In the genomic region with DNA sequence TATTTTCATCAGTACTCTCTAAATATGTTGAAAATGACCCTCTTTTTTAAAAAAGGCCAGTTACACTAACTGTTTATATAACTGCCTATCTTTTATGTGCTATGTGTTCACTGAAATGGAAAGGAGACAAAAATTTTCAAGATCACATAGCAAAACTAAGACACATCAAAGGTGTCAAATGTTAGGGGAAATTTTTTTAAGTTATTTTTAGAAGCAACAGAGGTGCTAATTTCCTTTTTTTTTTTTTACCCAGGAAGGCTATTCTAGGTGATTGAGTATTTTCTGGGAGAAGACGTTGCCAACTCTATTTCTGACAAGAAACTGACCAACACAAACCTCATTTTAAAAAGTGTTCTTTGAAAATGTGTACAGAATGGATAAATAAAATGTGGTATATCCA, we compare ENCODE assay signal across 19 cellular contexts. TPM values are rescaled to one million over a fixed set of nuclear protein-coding genes. Genes with fewer than 3 reads are reported as not detected.
DNase-seq lines count a peak whose midpoint lies in the region; ATAC-seq and TF ChIP-seq lines count a peak whose summit lies in the region.
"Had no signal": no experiment of that assay in that cellular context is flagged by ENCODE, and none has a peak within 500 bp of the region (broad histone marks: within the 10 kb centered on the region; RNA-seq: fewer than 3 reads in every experiment).

No MANE protein-coding gene starts in this region.

- H3K9me3 ChIP-seq in KOPT-K1 (ENCODE audit: insufficient read depth, low read length, poor library complexity, severe bottlenecking) (no peaks in the 10 kb centered on the region), psoas muscle (no peaks in the 10 kb centered on the region), colonic mucosa (no peaks in the 10 kb centered on the region), WERI-Rb-1 (ENCODE audit: severe bottlenecking) (no peaks in the 10 kb centered on the region)
- H3K9me3 ChIP-seq: A549, upper lobe of left lung had no signal

- TF ChIP-seq CTCF in psoas muscle (IDR thresholded peaks at IDR 0.05) (no peak), colonic mucosa (IDR thresholded peaks at IDR 0.05) (no peak), WERI-Rb-1 (IDR thresholded peaks at IDR 0.05; ENCODE audit: low read depth, low read length) (no peak)

- peak overlapping the region; percentile 8 for H3K4me3 Mint-ChIP-seq in activated CD4-positive, alpha-beta T cell treated with anti-CD3 and anti-CD28 coated beads, Interleukin-2, amount 10 ng/mL, durations not matched to agents 7 days and 5 days
- H3K4me3 Mint-ChIP-seq in activated naive CD8-positive, alpha-beta T cell treated with anti-CD3 and anti-CD28 coated beads, Interleukin-2, amount 10 ng/mL, durations not matched to agents 7 days and 5 days, result peak overlapping the region; percentile 23
- H3K4me3 Mint-ChIP-seq: WTC11 had no signal

- ATAC-seq in activated naive CD8-positive, alpha-beta T cell treated with anti-CD3 and anti-CD28 coated beads, Interleukin-2, amount 10 ng/mL, durations not matched to agents 7 days and 5 days (ENCODE audit: low read depth), result no peak
- peak in 3 of 4 donors; percentile 28 to 57 (median 40) for ATAC-seq in psoas muscle
- ATAC-seq: A549, esophagus mucosa, SK-N-SH treated with all-trans-retinoic acid at 6 μM for 48 hours, WTC11 had no signal

- H3K4me1 Mint-ChIP-seq in activated CD4-positive, alpha-beta T cell treated with anti-CD3 and anti-CD28 coated beads, Interleukin-2, amount 10 ng/mL, durations not matched to agents 7 days and 5 days, result peaks cover 89% of the 10 kb centered on the region
- H3K4me1 Mint-ChIP-seq in activated naive CD8-positive, alpha-beta T cell treated with anti-CD3 and anti-CD28 coated beads, Interleukin-2, amount 10 ng/mL, durations not matched to agents 7 days and 5 days, result peaks cover 78% of the 10 kb centered on the region

- H3K27me3 Mint-ChIP-seq in activated CD4-positive, alpha-beta T cell treated with anti-CD3 and anti-CD28 coated beads, Interleukin-2, amount 10 ng/mL, durations not matched to agents 7 days and 5 days, result no peaks in the 10 kb centered on the region
- H3K27me3 Mint-ChIP-seq in activated naive CD8-positive, alpha-beta T cell treated with anti-CD3 and anti-CD28 coated beads, Interleukin-2, amount 10 ng/mL, durations not matched to agents 7 days and 5 days, result no peaks in the 10 kb centered on the region

- no peak for DNase-seq in activated CD4-positive, alpha-beta T cell treated with anti-CD3 and anti-CD28 coated beads, Interleukin-2, amount 10 ng/mL, durations not matched to agents 7 days and 5 days
- no peak for DNase-seq in activated CD4-positive, alpha-beta T cell treated with anti-CD3 and anti-CD28 coated beads for 48 hours
- DNase-seq in activated naive CD8-positive, alpha-beta T cell treated with anti-CD3 and anti-CD28 coated beads, Interleukin-2, amount 10 ng/mL, durations not matched to agents 7 days and 5 days, result no peak
- no peak for DNase-seq in psoas muscle
- no peak for DNase-seq in colonic mucosa
- DNase-seq in WERI-Rb-1, result no peak
- DNase-seq in activated gamma-delta T cell treated with Interleukin-2 at 50 U/mL for 16 hours, result no peak
- DNase-seq: COR-L47; GDM1; NCI-H748 treated with DMSO at 0.1 percent for 48 hours; nucleus accumbens; stimulated activated CD4-positive, alpha-beta T cell treated with anti-CD3 and anti-CD28 coated beads, Interleukin-4, amount 100 ng/mL, for 1 hour; stimulated activated CD8-positive, alpha-beta memory T cell treated with anti-CD3 and anti-CD28 coated beads, Interleukin-4, amount 100 ng/mL, for 48 hours; upper lobe of left lung had no signal

- peaks cover 48% of the 10 kb centered on the region for H3K36me3 Mint-ChIP-seq in activated CD4-positive, alpha-beta T cell treated with anti-CD3 and anti-CD28 coated beads, Interleukin-2, amount 10 ng/mL, durations not matched to agents 7 days and 5 days (ENCODE audit: low read depth)
- peaks cover 13% of the 10 kb centered on the region for H3K36me3 Mint-ChIP-seq in activated naive CD8-positive, alpha-beta T cell treated with anti-CD3 and anti-CD28 coated beads, Interleukin-2, amount 10 ng/mL, durations not matched to agents 7 days and 5 days
- H3K36me3 Mint-ChIP-seq: WTC11 had no signal

- peaks cover 33% of the 10 kb centered on the region for H3K36me3 ChIP-seq in KOPT-K1 (ENCODE audit: insufficient read depth, low read length)
- H3K36me3 ChIP-seq in psoas muscle (ENCODE audit: insufficient read depth in 1 of 2, low read depth in 1 of 2), result no peaks in the 10 kb centered on the region
- no peaks in the 10 kb centered on the region for H3K36me3 ChIP-seq in colonic mucosa
- no peaks in the 10 kb centered on the region for H3K36me3 ChIP-seq in WERI-Rb-1
- H3K36me3 ChIP-seq: upper lobe of left lung had no signal

- no peak overlapping the region for H3K27ac Mint-ChIP-seq in activated CD4-positive, alpha-beta T cell treated with anti-CD3 and anti-CD28 coated beads, Interleukin-2, amount 10 ng/mL, durations not matched to agents 7 days and 5 days
- H3K27ac Mint-ChIP-seq in activated naive CD8-positive, alpha-beta T cell treated with anti-CD3 and anti-CD28 coated beads, Interleukin-2, amount 10 ng/mL, durations not matched to agents 7 days and 5 days, result no peak overlapping the region
- H3K27ac Mint-ChIP-seq: WTC11 had no signal

- H3K27ac ChIP-seq in KOPT-K1 (ENCODE audit: low read depth, low read length, poor library complexity, severe bottlenecking), result peak overlapping the region; percentile 33
- peak overlapping the region; percentile 14 for H3K27ac ChIP-seq in psoas muscle
- no peak overlapping the region for H3K27ac ChIP-seq in colonic mucosa
- H3K27ac ChIP-seq in WERI-Rb-1, result no peak overlapping the region
- H3K27ac ChIP-seq: A549 had no signal

- intact Hi-C loops in psoas muscle (cut with DNase I) (loop anchor here in 1 of 2 donors (5.0 to 10.0 kb wide), 2 partner anchors 84 to 251 kb away; no protein-coding TSS in a partner anchor), colonic mucosa (cut with DNase I) (no loop called here)

- no peaks in the 10 kb centered on the region for H3K9me3 Mint-ChIP-seq in activated CD4-positive, alpha-beta T cell treated with anti-CD3 and anti-CD28 coated beads, Interleukin-2, amount 10 ng/mL, durations not matched to agents 7 days and 5 days
- H3K9me3 Mint-ChIP-seq in activated naive CD8-positive, alpha-beta T cell treated with anti-CD3 and anti-CD28 coated beads, Interleukin-2, amount 10 ng/mL, durations not matched to agents 7 days and 5 days, result no peaks in the 10 kb centered on the region
- H3K9me3 Mint-ChIP-seq: WTC11 had no signal

- WGBS in psoas muscle, 3 donors, result 18 to 25% (median 23%) methylated on average over 1 of the region's 1 CpG

- H3K27me3 ChIP-seq in psoas muscle (ENCODE audit: insufficient read depth in 3 of 3, low read length in 2 of 3) (no peaks in the 10 kb centered on the region), colonic mucosa (no peaks in the 10 kb centered on the region), WERI-Rb-1 (ENCODE audit: insufficient read depth, low read depth, severe bottlenecking) (no peaks in the 10 kb centered on the region)
- H3K27me3 ChIP-seq: upper lobe of left lung had no signal

- peaks cover 62% of the 10 kb centered on the region for H3K4me1 ChIP-seq in psoas muscle
- H3K4me1 ChIP-seq in colonic mucosa, result peaks cover 32% of the 10 kb centered on the region

- POLR2A ChIA-PET in activated CD4-positive, alpha-beta T cell treated with anti-CD3 and anti-CD28 coated beads, Interleukin-2, amount 10 ng/mL, durations not matched to agents 7 days and 5 days (lab: Charles Lee), result no interaction called here
- POLR2A ChIA-PET in activated naive CD8-positive, alpha-beta T cell treated with anti-CD3 and anti-CD28 coated beads, Interleukin-2, amount 10 ng/mL, durations not matched to agents 7 days and 5 days (lab: Charles Lee), result no interaction called here

- peak overlapping the region; percentile 19 for H3K4me3 ChIP-seq in psoas muscle
- H3K4me3 ChIP-seq in colonic mucosa, result no peak overlapping the region
- H3K4me3 ChIP-seq in WERI-Rb-1 (ENCODE audit: low read depth, low read length), result no peak overlapping the region
- H3K4me3 ChIP-seq: A549, upper lobe of left lung had no signal

- CTCF ChIA-PET in activated CD4-positive, alpha-beta T cell treated with anti-CD3 and anti-CD28 coated beads, Interleukin-2, amount 10 ng/mL, durations not matched to agents 7 days and 5 days (lab: Charles Lee), result interaction anchor here (0.9 to 2.1 kb wide), 5 partner anchors 11 to 87 kb away, joined by 3 to 7 read pairs (median 4); no protein-coding TSS in a partner anchor

- H3K9ac ChIP-seq in colonic mucosa (ENCODE audit: low read depth in 2 of 2, low read length in 2 of 2), result peak overlapping the region in 1 of 2 donors; percentile 81

RNA-seq across cellular contexts. Expression of a gene that starts 45.7 kb away (rescaled TPM):
- 100 to 1,000 TPM; 125 to 149 TPM for total RNA-seq in activated CD4-positive, alpha-beta T cell treated with anti-CD3 and anti-CD28 coated beads, Interleukin-2, amount 10 ng/mL, durations not matched to agents 7 days and 5 days
- 100 to 1,000 TPM; 134 to 142 TPM for total RNA-seq in activated naive CD8-positive, alpha-beta T cell treated with anti-CD3 and anti-CD28 coated beads, Interleukin-2, amount 10 ng/mL, durations not matched to agents 7 days and 5 days
- 10 to 100 TPM; 20.5 to 25.9 (median 22.6) TPM for total RNA-seq in psoas muscle
- polyA plus RNA-seq in psoas muscle, result 10 to 100 TPM in 2 of 3 donors, 1 to 10 TPM in 1; 7.3 to 28.6 (median 13.0) TPM
- 100 to 1,000 TPM in 1 of 2 donors, 10 to 100 TPM in 1; 72.2 to 120 TPM for total RNA-seq in colonic mucosa

Comparison
In these comparisons a context has a peak if more than half of its experiments do, and no peak if none do; other contexts are left out.
1. H3K27ac ChIP-seq: peak in KOPT-K1 (single experiment) and psoas muscle (single experiment); none in colonic mucosa (single experiment) and WERI-Rb-1 (single experiment).